8 cellular contexts compared by ENCODE assay signal in genomic region chrX:13101439-13102139, GRCh38. TPM values are rescaled to one million over a fixed set of nuclear protein-coding genes. Genes with fewer than 3 reads are reported as not detected.
DNase-seq lines count a peak whose midpoint lies in the region; TF ChIP-seq lines count a peak whose summit lies in the region.

No MANE protein-coding gene starts in this region.

- peaks cover 7% of the 10 kb centered on the region for H3K9me3 Mint-ChIP-seq in activated CD4-positive, alpha-beta T cell treated with anti-CD3 and anti-CD28 coated beads, Interleukin-2, amount 10 ng/mL, durations not matched to agents 7 days and 5 days

- no peak overlapping the region for H3K4me3 ChIP-seq in AG10803 (ENCODE audit: low read length)
- no peak overlapping the region for H3K4me3 ChIP-seq in fibroblast of mammary gland (ENCODE audit: control insufficient read depth, low read depth, low read length)

- H3K36me3 Mint-ChIP-seq in activated CD4-positive, alpha-beta T cell treated with anti-CD3 and anti-CD28 coated beads, Interleukin-2, amount 10 ng/mL, durations not matched to agents 7 days and 5 days (ENCODE audit: low read depth): peaks cover 20% of the 10 kb centered on the region

- H3K27ac Mint-ChIP-seq in activated CD4-positive, alpha-beta T cell treated with anti-CD3 and anti-CD28 coated beads, Interleukin-2, amount 10 ng/mL, durations not matched to agents 7 days and 5 days: peak overlapping the region; percentile 79

- TF ChIP-seq CTCF in AG10803 (conservative IDR thresholded peaks at IDR 0.05; ENCODE audit: low read length): no peak
- no peak for TF ChIP-seq CTCF in fibroblast of mammary gland (conservative IDR thresholded peaks at IDR 0.05; ENCODE audit: control insufficient read depth, insufficient read depth, low read depth, low read length)

- peak overlapping the region; percentile 40 for H3K4me3 Mint-ChIP-seq in activated CD4-positive, alpha-beta T cell treated with anti-CD3 and anti-CD28 coated beads, Interleukin-2, amount 10 ng/mL, durations not matched to agents 7 days and 5 days

- DNase-seq in AG10803 (ENCODE audit: low read depth) (peak; percentile 85), HT-29 (ENCODE audit: low spot score) (peak; percentile 80), fibroblast of mammary gland (ENCODE audit: low read depth) (peak; percentile 96), posterior vena cava (ENCODE audit: low spot score) (peak; percentile 89), KG1 (lab: John Stamatoyannopoulos, UW) (no peak), GM19238 (ENCODE audit: insufficient read length, low spot score) (no peak)
- DNase-seq in activated CD4-positive, alpha-beta T cell treated with anti-CD3 and anti-CD28 coated beads, Interleukin-2, amount 10 ng/mL, durations not matched to agents 7 days and 5 days: peak; percentile 43
- no peak for DNase-seq in NK-92 treated with Interleukin-12 subunit alpha and Interleukin-12 subunit beta, amount 100 ng/mL, for 24 hours (lab: John Stamatoyannopoulos, UW)

- CTCF ChIA-PET in activated CD4-positive, alpha-beta T cell treated with anti-CD3 and anti-CD28 coated beads, Interleukin-2, amount 10 ng/mL, durations not matched to agents 7 days and 5 days (lab: Charles Lee): interaction anchor here (0.7 to 2.0 kb wide), 4 partner anchors 9 to 155 kb away, joined by 3 to 6 read pairs (median 3); no protein-coding TSS in a partner anchor

- no peaks in the 10 kb centered on the region for H3K27me3 Mint-ChIP-seq in activated CD4-positive, alpha-beta T cell treated with anti-CD3 and anti-CD28 coated beads, Interleukin-2, amount 10 ng/mL, durations not matched to agents 7 days and 5 days

- POLR2A ChIA-PET in activated CD4-positive, alpha-beta T cell treated with anti-CD3 and anti-CD28 coated beads, Interleukin-2, amount 10 ng/mL, durations not matched to agents 7 days and 5 days (lab: Charles Lee): no interaction called here

- intact Hi-C loops in posterior vena cava (cut with DNase I): no loop called here

- H3K4me1 Mint-ChIP-seq in activated CD4-positive, alpha-beta T cell treated with anti-CD3 and anti-CD28 coated beads, Interleukin-2, amount 10 ng/mL, durations not matched to agents 7 days and 5 days: peaks cover 52% of the 10 kb centered on the region

RNA-seq across cellular contexts. Expression of gene FAM9C, which starts 57.2 kb away (rescaled TPM):
- total RNA-seq in HT-29 (2014; rRNA removed; shearing (Covaris generic)): not detected in 2 replicates
- total RNA-seq in activated CD4-positive, alpha-beta T cell treated with anti-CD3 and anti-CD28 coated beads, Interleukin-2, amount 10 ng/mL, durations not matched to agents 7 days and 5 days: not detected
- under 1 TPM in 1 of 2 donors, not detected in 1; 0.19 TPM for total RNA-seq in posterior vena cava

Comparison
In these comparisons a context has a peak if more than half of its experiments do, and no peak if none do; other contexts are left out.
1. DNase-seq: peak in AG10803 (single experiment), HT-29 (single experiment), activated CD4-positive, alpha-beta T cell treated with anti-CD3 and anti-CD28 coated beads, Interleukin-2, amount 10 ng/mL, durations not matched to agents 7 days and 5 days (single experiment), fibroblast of mammary gland (single experiment) and posterior vena cava (single experiment); none in NK-92 treated with Interleukin-12 subunit alpha and Interleukin-12 subunit beta, amount 100 ng/mL, for 24 hours (single experiment), KG1 (single experiment) and GM19238 (single experiment).